Comparison of ENCODE assay signal across 16 cellular contexts in genomic region chr11:69880041-69880802, GRCh38.
DNase-seq lines count a peak whose midpoint lies in the region; ATAC-seq and TF ChIP-seq lines count a peak whose summit lies in the region.
"Had no signal": no experiment of that assay in that cellular context is flagged by ENCODE, and none has a peak within 500 bp of the region (broad histone marks: within the 10 kb centered on the region; RNA-seq: fewer than 3 reads in every experiment).

No MANE protein-coding gene starts in this region.

- H3K23ac ChIP-seq in neuronal stem cell (ENCODE audit: low read depth, low read length, poor library complexity) = peak overlapping the region; percentile 68

- no peak overlapping the region for H4K91ac ChIP-seq in neuronal stem cell (ENCODE audit: low read depth, low read length, poor library complexity)

- H3K18ac ChIP-seq in neuronal stem cell (ENCODE audit: low read length) = peak overlapping the region; percentile 55

- no peak overlapping the region for H3K27ac Mint-ChIP-seq in endodermal cell

- H2BK12ac ChIP-seq in neuronal stem cell (ENCODE audit: low read length) = peak overlapping the region; percentile 75

- no peak for ATAC-seq in HG02973 (IDR thresholded peaks at IDR 0.05; ENCODE audit: unreplicated experiment)

- H3K36me3 Mint-ChIP-seq in endodermal cell (ENCODE audit: low read depth) = no peaks in the 10 kb centered on the region

- H3K27me3 ChIP-seq in BE2C = no peaks in the 10 kb centered on the region
- H3K27me3 ChIP-seq in endodermal cell (ENCODE audit: control insufficient read depth, insufficient read depth, low read length, poor library complexity, severe bottlenecking) = no peaks in the 10 kb centered on the region
- H3K27me3 ChIP-seq in neuronal stem cell (ENCODE audit: control insufficient read depth in 3 of 3, insufficient read depth in 3 of 3, low read depth in 1 of 3, low read length in 3 of 3) = peaks cover 0 to 3% (median 3%) of the 10 kb centered on the region in 3 experiments
- H3K27me3 ChIP-seq in tibial nerve = no peaks in the 10 kb centered on the region

- TF ChIP-seq EP300 in tibial nerve (IDR thresholded peaks at IDR 0.05) = no peak

- H3K4me2 ChIP-seq in neuronal stem cell (ENCODE audit: insufficient read depth, low read length, poor library complexity, severe bottlenecking) = no peak overlapping the region
- H3K4me2 ChIP-seq: PC-9 had no signal

- H2BK15ac ChIP-seq in neuronal stem cell (ENCODE audit: low read length) = peak overlapping the region; percentile 32

- no peak for TF ChIP-seq POLR2A in tibial nerve (IDR thresholded peaks at IDR 0.05)

- no peaks in the 10 kb centered on the region for H3K36me3 ChIP-seq in BE2C
- H3K36me3 ChIP-seq in endodermal cell (ENCODE audit: control insufficient read depth, insufficient read depth, low read length) = no peaks in the 10 kb centered on the region
- no peaks in the 10 kb centered on the region for H3K36me3 ChIP-seq in neuronal stem cell (replicated peaks in 1 of 2; ENCODE audit: control insufficient read depth in 2 of 2, insufficient read depth in 2 of 2, low read length in 2 of 2)
- H3K36me3 ChIP-seq in tibial nerve = no peaks in the 10 kb centered on the region

- H3K79me1 ChIP-seq in neuronal stem cell (ENCODE audit: low read depth, low read length) = no peaks in the 10 kb centered on the region

- H3K4me3 ChIP-seq in BE2C (ENCODE audit: low read depth, low read length) (no peak overlapping the region), endodermal cell (ENCODE audit: low read length) (no peak overlapping the region), neuronal stem cell (ENCODE audit: low read length in 2 of 2) (no peak overlapping the region), tibial nerve (no peak overlapping the region)
- H3K4me3 ChIP-seq: GM23248, PC-9 had no signal

- no peak overlapping the region for H4K8ac ChIP-seq in neuronal stem cell (ENCODE audit: low read depth, low read length)

- no peak overlapping the region for H3K14ac ChIP-seq in neuronal stem cell (ENCODE audit: low read length)

- H3K9me3 ChIP-seq in BE2C (no peaks in the 10 kb centered on the region), endodermal cell (ENCODE audit: control insufficient read depth, low read length) (no peaks in the 10 kb centered on the region), neuronal stem cell (replicated peaks in 1 of 2; ENCODE audit: control insufficient read depth in 2 of 2, insufficient read depth in 1 of 2, low read depth in 1 of 2, low read length in 2 of 2) (peaks cover 0 to 2% of the 10 kb centered on the region in 2 donors), tibial nerve (no peaks in the 10 kb centered on the region)

- H3K4ac ChIP-seq in neuronal stem cell (ENCODE audit: low read length) = no peak overlapping the region

- no peak overlapping the region for H3K9ac ChIP-seq in endodermal cell (ENCODE audit: extremely low read depth, low read length, poor library complexity, severe bottlenecking)
- H3K9ac ChIP-seq in neuronal stem cell (ENCODE audit: low read depth, low read length, poor library complexity) = no peak overlapping the region
- H3K9ac ChIP-seq: GM23248 had no signal

- H3K27me3 Mint-ChIP-seq in endodermal cell (ENCODE audit: insufficient read depth) = no peaks in the 10 kb centered on the region

- H3K4me1 ChIP-seq in BE2C = no peaks in the 10 kb centered on the region
- H3K4me1 ChIP-seq in endodermal cell (ENCODE audit: control insufficient read depth, insufficient read depth, low read length) = no peaks in the 10 kb centered on the region
- peaks cover 0 to 9% of the 10 kb centered on the region in 2 donors for H3K4me1 ChIP-seq in neuronal stem cell (ENCODE audit: control insufficient read depth in 2 of 2, insufficient read depth in 1 of 2, low read depth in 1 of 2, low read length in 2 of 2)
- H3K4me1 ChIP-seq in tibial nerve = no peaks in the 10 kb centered on the region

- no peak overlapping the region for H2AFZ ChIP-seq in neuronal stem cell (ENCODE audit: low read length)
- H2AFZ ChIP-seq: GM23248, PC-9 had no signal

- no peak overlapping the region for H2BK120ac ChIP-seq in neuronal stem cell (ENCODE audit: low read depth, low read length)

- H3K4me3 Mint-ChIP-seq in endodermal cell = no peak overlapping the region

- WGBS in endodermal cell (ENCODE audit: insufficient coverage in 1 of 2, insufficient read length in 1 of 2), 2 experiments = 79 to 85% methylated on average over 8 to 17 of the region's 17 CpGs
- no CpG with 5 or more reads among the region's 17 CpGs for WGBS in neuronal stem cell (ENCODE audit: extremely low coverage in 2 of 2, insufficient read length in 2 of 2, insufficient replicate concordance in 1 of 2), 2 donors
- WGBS in tibial nerve, 2 donors = 74 to 78% methylated on average over 14 to 17 of the region's 17 CpGs

- peak overlapping the region; percentile 83 for H2AK5ac ChIP-seq in neuronal stem cell (ENCODE audit: low read depth, low read length)

- DNase-seq in activated T-cell treated with anti-CD3 and anti-CD28 coated beads, Interleukin-2, amount 50 U/mL, for 1 hour = peak; percentile 12
- DNase-seq in activated T-cell treated with anti-CD3 and anti-CD28 coated beads, Interleukin-2, amount 50 U/mL, for 48 hours = no peak
- DNase-seq in BE2C = peak; percentile 3
- peak; percentile 31 for DNase-seq in endodermal cell
- DNase-seq in neuronal stem cell (ENCODE audit: low spot score) = no peak
- DNase-seq in T-helper 1 cell = no peak
- DNase-seq in tibial nerve (ENCODE audit: low spot score in 2 of 2) = no peak
- DNase-seq: DMS79, GM23248, NCI-H1417, NCI-H1930, NCI-H2171, NCI-H446 treated with DMSO at 0.1 percent for 48 hours, NCI-H774 had no signal

- H3K4me1 Mint-ChIP-seq in endodermal cell = no peaks in the 10 kb centered on the region

- peak overlapping the region; percentile 35 for H2BK5ac ChIP-seq in neuronal stem cell (ENCODE audit: low read length)

- H3K27ac ChIP-seq in endodermal cell (ENCODE audit: low read depth, low read length) (no peak overlapping the region), neuronal stem cell (replicated peaks; ENCODE audit: low read length) (no peak overlapping the region), tibial nerve (no peak overlapping the region)
- H3K27ac ChIP-seq: GM23248, PC-9 had no signal

- no peak for TF ChIP-seq CTCF in BE2C (IDR thresholded peaks at IDR 0.05; ENCODE audit: low read depth, low read length)
- no peak for TF ChIP-seq CTCF in endodermal cell (conservative IDR thresholded peaks at IDR 0.05)
- no peak for TF ChIP-seq CTCF in tibial nerve (IDR thresholded peaks at IDR 0.05)

- H3K9me3 Mint-ChIP-seq in endodermal cell = no peaks in the 10 kb centered on the region

Comparison
In these comparisons a context has a peak if more than half of its experiments do, and no peak if none do; other contexts are left out.
1. DNase-seq: peak in activated T-cell treated with anti-CD3 and anti-CD28 coated beads, Interleukin-2, amount 50 U/mL, for 1 hour (single experiment), BE2C (single experiment) and endodermal cell (single experiment); none in activated T-cell treated with anti-CD3 and anti-CD28 coated beads, Interleukin-2, amount 50 U/mL, for 48 hours (0 of 2), neuronal stem cell (single experiment), T-helper 1 cell (0 of 5) and tibial nerve (0 of 2).